Comparison of ENCODE assay signal across 2 cellular contexts in the genomic region with DNA sequence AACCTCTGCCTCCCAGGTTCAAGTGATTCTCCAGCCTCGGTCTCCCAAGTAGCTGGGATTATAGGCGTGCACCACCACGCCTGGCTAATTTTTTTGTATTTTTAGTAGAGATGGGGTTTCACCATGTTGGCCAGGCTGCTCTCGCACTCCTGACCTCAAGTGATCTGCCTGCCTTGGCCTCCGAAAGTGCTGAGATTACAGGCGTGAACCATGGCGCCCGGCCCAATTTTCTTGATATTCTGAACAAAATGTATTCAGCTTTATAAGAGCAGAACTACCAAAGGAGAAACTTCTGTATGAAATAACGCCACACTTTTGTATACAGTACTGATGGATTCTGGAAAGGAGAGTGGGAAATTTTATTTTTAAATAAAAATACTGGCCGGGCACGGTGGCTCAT. TPM values are rescaled to one million over a fixed set of nuclear protein-coding genes. Genes with fewer than 3 reads are reported as not detected.
"Had no signal": no experiment of that assay in that cellular context is flagged by ENCODE, and none has a peak within 500 bp of the region (broad histone marks: within the 10 kb centered on the region; RNA-seq: fewer than 3 reads in every experiment).

No MANE protein-coding gene starts in this region.

RNA-seq across cellular contexts. Expression of gene AGBL2, which starts 44.1 kb away (rescaled TPM):
- total RNA-seq: ascending aorta had no signal
- polyA plus RNA-seq: cardiac muscle cell had no signal
